ENCODE assay signal across 9 cellular contexts in the genomic region with DNA sequence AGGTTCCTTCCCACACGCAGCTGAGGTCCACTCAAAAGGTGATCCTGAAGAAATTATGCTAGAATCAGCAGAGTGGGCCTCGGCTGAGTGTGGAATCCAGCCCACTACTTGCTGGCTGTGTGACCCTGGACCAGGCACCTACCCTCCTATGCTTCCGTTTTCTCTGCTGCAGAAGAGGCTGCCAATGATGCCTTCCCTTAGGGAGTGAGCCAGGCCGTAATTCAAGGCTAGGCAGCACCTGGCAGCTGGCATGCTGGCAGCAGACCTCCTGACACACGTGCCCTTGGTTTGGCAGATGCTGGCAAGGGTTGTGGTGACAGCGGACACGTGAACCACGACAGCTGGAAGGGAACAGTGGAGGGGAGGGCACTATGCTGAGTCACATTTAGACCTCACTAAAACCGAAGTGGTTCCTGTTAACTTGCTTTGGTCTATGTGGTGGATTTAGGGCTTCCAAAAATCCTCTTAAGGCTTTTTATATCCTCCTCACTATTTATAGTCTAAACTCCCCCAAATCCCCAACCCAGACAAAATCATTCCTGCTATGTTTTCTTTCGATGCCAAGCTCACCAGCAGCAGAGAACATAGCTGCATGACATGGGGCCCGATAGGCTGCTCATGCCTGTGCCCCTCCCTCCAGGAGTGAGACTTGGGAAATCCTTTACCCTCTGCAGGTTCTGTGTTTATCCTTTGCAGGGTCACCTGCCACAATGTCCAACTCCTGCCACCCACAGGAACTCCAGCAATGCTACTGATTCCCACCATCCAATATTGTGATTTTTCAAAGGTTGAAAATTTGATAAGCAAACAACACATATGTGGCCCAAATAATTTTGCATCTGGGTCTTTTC. TPM values are rescaled to one million over a fixed set of nuclear protein-coding genes. Genes with fewer than 3 reads are reported as not detected.
DNase-seq lines count a peak whose midpoint lies in the region; ATAC-seq and TF ChIP-seq lines count a peak whose summit lies in the region.
"Had no signal": no experiment of that assay in that cellular context is flagged by ENCODE, and none has a peak within 500 bp of the region (broad histone marks: within the 10 kb centered on the region; RNA-seq: fewer than 3 reads in every experiment).

No MANE protein-coding gene starts in this region.

- H3K27me3 Mint-ChIP-seq in chondrocyte (ENCODE audit: low read depth), result peaks cover 41% of the 10 kb centered on the region

- H3K27me3 ChIP-seq in BE2C, result no peaks in the 10 kb centered on the region

- H3K4me1 Mint-ChIP-seq in chondrocyte (ENCODE audit: low read depth), result peaks cover 13% of the 10 kb centered on the region

- H3K4me3 Mint-ChIP-seq in chondrocyte (ENCODE audit: unreplicated experiment), result no peak overlapping the region

- H3K9me3 Mint-ChIP-seq in chondrocyte (ENCODE audit: low read depth), result no peaks in the 10 kb centered on the region

- no peaks in the 10 kb centered on the region for H3K36me3 Mint-ChIP-seq in chondrocyte (ENCODE audit: low read depth)

- no peaks in the 10 kb centered on the region for H3K9me3 ChIP-seq in BE2C

- intact Hi-C loops in left colon (cut with DNase I, micrococcal nuclease), result loop anchor here in 1 of 2 donors (5.0 kb wide), 1 partner anchor 198 kb away; no protein-coding TSS in a partner anchor

- TF ChIP-seq CTCF in chondrocyte (IDR thresholded peaks at IDR 0.05), result no peak
- no peak for TF ChIP-seq CTCF in BE2C (IDR thresholded peaks at IDR 0.05; ENCODE audit: low read depth, low read length)

- ATAC-seq in HG03064 (IDR thresholded peaks at IDR 0.05; ENCODE audit: low read depth, unreplicated experiment) (peak; percentile 52), left colon (peak; percentile 20), HG03520 (IDR thresholded peaks at IDR 0.05; ENCODE audit: unreplicated experiment) (no peak)
- ATAC-seq: Panc1 had no signal

- H3K4me3 ChIP-seq in BE2C (ENCODE audit: low read depth, low read length), result no peak overlapping the region

- DNase-seq in SIG-M5 treated with dmso at 0.1 percent for 504 hours (lab: John Stamatoyannopoulos, UW; ENCODE audit: unreplicated experiment) (peak; percentile 62), SIG-M5 (lab: John Stamatoyannopoulos, UW) (no peak), NOMO-1 (lab: John Stamatoyannopoulos, UW; ENCODE audit: unreplicated experiment in 2 of 2) (peak; percentile 60 to 87), left colon (peak; percentile 57 to 75), chondrocyte (ENCODE audit: low spot score) (no peak), BE2C (no peak)

- peaks cover 3% of the 10 kb centered on the region; the same call in 1 of the 2 replicates for H3K4me1 ChIP-seq in BE2C

- no peak overlapping the region for H3K27ac Mint-ChIP-seq in chondrocyte (ENCODE audit: unreplicated experiment)

- H3K36me3 ChIP-seq in BE2C, result no peaks in the 10 kb centered on the region

RNA-seq across cellular contexts. Expression of gene PCSK6, which starts 10.6 kb away (rescaled TPM):
- 10 to 100 TPM; 36.4 to 66.2 TPM for total RNA-seq in left colon
- total RNA-seq in chondrocyte, result 0.40 to 2.0 TPM (median 1.4 TPM) in 3 replicates
- 39.9 TPM for polyA plus RNA-seq in BE2C (2012; ENCODE audit: insufficient read depth, insufficient read length, low read depth)

Comparison
In these comparisons a context has a peak if more than half of its experiments do, and no peak if none do; other contexts are left out.
1. DNase-seq: peak in SIG-M5 treated with dmso at 0.1 percent for 504 hours (single experiment), NOMO-1 (2 of 2) and left colon (2 of 2); none in SIG-M5 (single experiment), chondrocyte (single experiment) and BE2C (single experiment).
2. RNA of gene PCSK6, which starts 10.6 kb away (total RNA-seq): 36.4 to 66.2 TPM in left colon; 0.40 to 2.0 TPM in chondrocyte; every median in the first group is over 10 times any median in the second.